ENCODE assay signal across 8 cellular contexts in genomic region chr17:42566873-42567573, GRCh38. TPM values are rescaled to one million over a fixed set of nuclear protein-coding genes. Genes with fewer than 3 reads are reported as not detected.
DNase-seq lines count a peak whose midpoint lies in the region; ATAC-seq and TF ChIP-seq lines count a peak whose summit lies in the region.

A gene with protein sequence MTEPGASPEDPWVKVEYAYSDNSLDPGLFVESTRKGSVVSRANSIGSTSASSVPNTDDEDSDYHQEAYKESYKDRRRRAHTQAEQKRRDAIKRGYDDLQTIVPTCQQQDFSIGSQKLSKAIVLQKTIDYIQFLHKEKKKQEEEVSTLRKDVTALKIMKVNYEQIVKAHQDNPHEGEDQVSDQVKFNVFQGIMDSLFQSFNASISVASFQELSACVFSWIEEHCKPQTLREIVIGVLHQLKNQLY (plus strand): TSS chr17:42567100. CDS start chr17:42567125, 25 bp downstream.

- H3K4me1 ChIP-seq in adrenal gland (replicated peaks in 1 of 2) (peaks cover 31 to 37% of the 10 kb centered on the region in 2 donors), heart right ventricle (peaks cover 13 to 66% (median 41%) of the 10 kb centered on the region in 9 donors)

- peak within 1 kb of the TSS; percentile 76 to 94 (median 92) for H3K27ac ChIP-seq in adrenal gland
- H3K27ac ChIP-seq in heart right ventricle: peak within 1 kb of the TSS; percentile 93 to 99 (median 96)

- H3K36me3 ChIP-seq in adrenal gland (replicated peaks in 1 of 2): peaks cover 0 to 58% of the 10 kb centered on the region in 2 donors
- peaks cover 2 to 66% (median 55%) of the 10 kb centered on the region in 9 donors for H3K36me3 ChIP-seq in heart right ventricle

- peak within 1 kb of the TSS; percentile 9 to 95 (median 55) for H3K4me3 ChIP-seq in adrenal gland
- H3K4me3 ChIP-seq in heart right ventricle: peak within 1 kb of the TSS; percentile 78 to 96 (median 88)

- no peak for TF ChIP-seq CTCF in adrenal gland (IDR thresholded peaks at IDR 0.05)
- no peak for TF ChIP-seq CTCF in heart right ventricle (IDR thresholded peaks at IDR 0.05)
- TF ChIP-seq CTCF in type B pancreatic cell (conservative IDR thresholded peaks at IDR 0.05): peak; percentile 22

- H3K4me3 Mint-ChIP-seq in type B pancreatic cell: peak within 1 kb of the TSS; percentile 94

- ATAC-seq in HG02642 (IDR thresholded peaks at IDR 0.05; ENCODE audit: poor library complexity, unreplicated experiment) (peak; percentile 70), heart right ventricle (peak; percentile 83 to 90 (median 90))

- H3K27me3 Mint-ChIP-seq in type B pancreatic cell: no peaks in the 10 kb centered on the region

- DNase-seq in EL (peak; percentile 92), NCI-H146 treated with DMSO at 0.1 percent for 48 hours (lab: John Stamatoyannopoulos, UW; ENCODE audit: unreplicated experiment) (peak; percentile 69), adrenal gland (peak; percentile 95 to 97 (median 96)), heart right ventricle (peak; percentile 94 to 97), posterior vena cava (ENCODE audit: low spot score) (peak; percentile 98), type B pancreatic cell (ENCODE audit: extremely low spot score, unreplicated experiment) (peak; percentile 95)

- 1% methylated on average over 16 to 72 of the region's 72 CpGs for WGBS in adrenal gland, 4 donors
- 0% methylated on average over 64 to 72 of the region's 72 CpGs for WGBS in heart right ventricle, 2 donors

- H3K9me3 ChIP-seq in adrenal gland (replicated peaks in 1 of 3) (no peaks in the 10 kb centered on the region), heart right ventricle (no peaks in the 10 kb centered on the region)

- peaks cover 12% of the 10 kb centered on the region for H3K36me3 Mint-ChIP-seq in type B pancreatic cell

- peak within 1 kb of the TSS; percentile 93 for H3K27ac Mint-ChIP-seq in type B pancreatic cell

- intact Hi-C loops in T-helper 1 cell treated with Interleukin-12 subunit alpha and Interleukin-12 subunit beta and Interleukin-4 antibody, amounts not matched to agents 30 ng/mL and 1 ng/mL, for 36 hours (cut with micrococcal nuclease): loop anchor here (1.0 to 10.0 kb wide), 3 partner anchors 10 to 918 kb away; partner anchors contain the start of genes DHX8, PSMC3IP, RETREG3 and TUBG1
- intact Hi-C loops in adrenal gland (cut with DNase I) (no loop called here), heart right ventricle (cut with DNase I) (no loop called here), posterior vena cava (cut with DNase I) (no loop called here)

- H3K9me3 Mint-ChIP-seq in type B pancreatic cell: no peaks in the 10 kb centered on the region

- H3K27me3 ChIP-seq in adrenal gland: no peaks in the 10 kb centered on the region
- H3K27me3 ChIP-seq in heart right ventricle: no peaks in the 10 kb centered on the region

- peaks cover 9% of the 10 kb centered on the region for H3K4me1 Mint-ChIP-seq in type B pancreatic cell (ENCODE audit: unreplicated experiment)

- TF ChIP-seq POLR2A in adrenal gland (IDR thresholded peaks at IDR 0.05): peak in 1 of 2 donors; percentile 44

RNA-seq across cellular contexts. Expression of the gene that starts here (rescaled TPM):
- 72.9 and 75.0 TPM in 2 replicates for total RNA-seq in T-helper 1 cell treated with Interleukin-12 subunit alpha and Interleukin-12 subunit beta and Interleukin-4 antibody, amounts not matched to agents 30 ng/mL and 1 ng/mL, for 36 hours
- 10 to 100 TPM; 34.2 to 58.8 (median 47.1) TPM for total RNA-seq in adrenal gland
- 10 to 100 TPM; 46.0 to 95.0 (median 52.6) TPM for polyA plus RNA-seq in adrenal gland
- total RNA-seq in heart right ventricle: 10 to 100 TPM; 45.7 to 87.2 (median 56.4) TPM
- polyA plus RNA-seq in heart right ventricle: 10 to 100 TPM; 55.8 to 61.2 TPM
- total RNA-seq in posterior vena cava: 10 to 100 TPM; 27.5 to 28.5 TPM
- total RNA-seq in type B pancreatic cell (ENCODE audit: low replicate concordance): 31.3 and 32.3 TPM in 2 replicates

Comparison
In these comparisons a context has a peak if more than half of its experiments do, and no peak if none do; other contexts are left out.
1. Peak in every context shown above with its lines: DNase-seq, ATAC-seq, H3K4me3 ChIP-seq and H3K27ac ChIP-seq.